1 cellular context compared by ENCODE assay signal in genomic region chr19:33690461-33691427, GRCh38.
TF ChIP-seq lines count a peak whose summit lies in the region.

No MANE protein-coding gene starts in this region.

TF ChIP-seq in WTC11, 78 proteins besides CTCF, POLR2A, EP300 and RAD21:
- TF ChIP-seq CBFB (CRISPR knock-in tag; IDR thresholded peaks at IDR 0.05; ENCODE audit: low read depth), result no peak
- TF ChIP-seq NR3C1 (CRISPR knock-in tag; conservative IDR thresholded peaks at IDR 0.05; ENCODE audit: low read depth), result no peak
- no peak for TF ChIP-seq HMGA2 (CRISPR knock-in tag; IDR thresholded peaks at IDR 0.05)
